ENCODE assay signal across 8 cellular contexts in genomic region chr1:15128520-15129313, GRCh38. TPM values are rescaled to one million over a fixed set of nuclear protein-coding genes. Genes with fewer than 3 reads are reported as not detected.
DNase-seq lines count a peak whose midpoint lies in the region; ATAC-seq, FAIRE-seq and TF ChIP-seq lines count a peak whose summit lies in the region.

No MANE protein-coding gene starts in this region.

- no peaks in the 10 kb centered on the region for H3K27me3 ChIP-seq in GM23338 (ENCODE audit: insufficient read depth)
- no peaks in the 10 kb centered on the region for H3K27me3 ChIP-seq in GM12878 (replicated peaks in 1 of 2; ENCODE audit: control insufficient read depth in 2 of 2, insufficient read depth in 2 of 2, low read length in 1 of 2)

- TF ChIP-seq POLR2A in GM12878 (IDR thresholded peaks at IDR 0.05; ENCODE audit: low read depth, low read length) = no peak

- H3K27ac ChIP-seq in GM23338 (ENCODE audit: low read depth) (no peak overlapping the region), GM12878 (ENCODE audit: control insufficient read depth, insufficient read depth) (no peak overlapping the region)

- 25% methylated on average over 18 of the region's 18 CpGs for WGBS in GM12878 (ENCODE audit: insufficient coverage, insufficient replicate concordance, low lambda C conversion rate, missing lambda C conversion rate)

- H3K9me3 ChIP-seq in GM12878 (replicated peaks; ENCODE audit: control insufficient read depth, insufficient read depth, low read length) = no peaks in the 10 kb centered on the region; the same call in 2 of the 3 replicates

- H3K4me1 ChIP-seq in GM23338 (ENCODE audit: insufficient read depth) (no peaks in the 10 kb centered on the region), GM12878 (ENCODE audit: control insufficient read depth, insufficient read depth, low read length) (no peaks in the 10 kb centered on the region)

- H3K9me2 ChIP-seq in GM23338 (ENCODE audit: insufficient read depth) = 0 out of 2 replicates have a peak, but pooled peaks cover 3% of the 10 kb centered on the region

- peaks cover 8% of the 10 kb centered on the region for H3K27me3 Mint-ChIP-seq in GM23338 (ENCODE audit: insufficient read depth, low read depth, poor library complexity)

- CTCF ChIA-PET in GM12878 (lab: Yijun Ruan, JAX) = interaction anchor here (0.6 to 7.4 kb wide), 51 partner anchors 8 to 554 kb away, joined by 3 to 219 read pairs (median 5); partner anchors contain the start of gene TMEM51

- peak; percentile 66 for FAIRE-seq in GM12878 (lab: Jason Lieb, UNC)

- H3K4me2 ChIP-seq in GM23338 = no peak overlapping the region
- H3K4me2 ChIP-seq in GM12878 (ENCODE audit: control insufficient read depth, insufficient read depth) = no peak overlapping the region

- H3K36me3 Mint-ChIP-seq in GM23338 (ENCODE audit: low read depth) = peaks cover 9% of the 10 kb centered on the region; the same call in 1 of the 3 replicates

- no peak for TF ChIP-seq EP300 in GM12878 (IDR thresholded peaks at IDR 0.05; ENCODE audit: borderline replicate concordance in 1 of 2, control insufficient read depth in 1 of 2, low read depth in 2 of 2, low read length in 2 of 2)

- H3K9ac ChIP-seq in GM12878 (ENCODE audit: control insufficient read depth, insufficient read depth, low read length) = no peak overlapping the region

- POLR2A ChIA-PET in GM12878 (lab: Charles Lee) = interaction anchor here (0.6 kb wide), 1 partner anchor 143 kb away, joined by 4 read pairs; no protein-coding TSS in a partner anchor

- no peaks in the 10 kb centered on the region for H3K4me1 Mint-ChIP-seq in GM23338

- no peak overlapping the region for H3K27ac Mint-ChIP-seq in GM23338

- TF ChIP-seq CTCF in GM23338 (conservative IDR thresholded peaks at IDR 0.05; ENCODE audit: low read depth in 2 of 2) (peak; percentile 88 to 96), GM12878 (IDR thresholded peaks at IDR 0.05 in 2 of 3, conservative IDR thresholded peaks at IDR 0.05 in 1 of 3; ENCODE audit: control insufficient read depth in 2 of 3, extremely low read depth in 1 of 3, insufficient read depth in 1 of 3, low read depth in 3 of 3, low read length in 3 of 3) (peak; percentile 92 to 96 (median 93))

- ATAC-seq in GM23338 (peak; percentile 99), GM12878 (peak; percentile 100), HG03439 (IDR thresholded peaks at IDR 0.05; ENCODE audit: unreplicated experiment) (no peak)

- intact Hi-C loops in GM12878 (cut with micrococcal nuclease; ENCODE audit: unreplicated experiment) = loop anchor here (1.0 kb wide), 2 partner anchors 144 to 176 kb away; no protein-coding TSS in a partner anchor

- H3K4me3 ChIP-seq in GM23338 = no peak overlapping the region
- H3K4me3 ChIP-seq in GM12878 = no peak overlapping the region

- peak in 9 of 14 donors; percentile 7 to 58 (median 33) for DNase-seq in C1 segment of cervical spinal cord (lab: John Stamatoyannopoulos, UW)
- peak; percentile 87 for DNase-seq in GM23338 (ENCODE audit: low spot score)
- peak; percentile 22 for DNase-seq in NCI-H1694 treated with DMSO at 0.1 percent for 48 hours (lab: John Stamatoyannopoulos, UW)
- DNase-seq in UCSD-AML1 (lab: John Stamatoyannopoulos, UW; ENCODE audit: unreplicated experiment) = peak; percentile 87
- DNase-seq in GM12878 (ENCODE audit: low read depth, low spot score) = peak; percentile 38
- peak; percentile 93 for DNase-seq in iPS-NIHi7 (ENCODE audit: extremely low spot score)
- DNase-seq in stimulated activated CD4-positive, alpha-beta T cell treated with anti-CD3 and anti-CD28 coated beads, Interleukin-15, amount 100 ng/mL, for 24 hours = peak; percentile 77

- in situ Hi-C loops in GM12878 (cut with MboI) = loop anchor here (5.0 to 10.0 kb wide), 2 partner anchors 144 to 176 kb away; no protein-coding TSS in a partner anchor

- no TSS peak for BruUV-seq in GM12878 (replicated peaks; lab: Mats Ljungman, UMichigan)

- no peak overlapping the region for H3K4me3 Mint-ChIP-seq in GM23338

- SMC1A ChIA-PET in GM12878 (lab: Charles Lee; ENCODE audit: uncharacterized antibody, unreplicated experiment) = interaction anchor here (0.6 to 6.0 kb wide), 28 partner anchors 11 to 283 kb away, joined by 3 to 171 read pairs (median 5); partner anchors contain the start of gene TMEM51

- H3K36me3 ChIP-seq in GM23338 (ENCODE audit: insufficient read depth) (no peaks in the 10 kb centered on the region), GM12878 (ENCODE audit: control insufficient read depth in 2 of 2, insufficient read depth in 2 of 2, low read length in 1 of 2) (no peaks in the 10 kb centered on the region)

- no peaks in the 10 kb centered on the region for H3F3A ChIP-seq in GM23338 (replicated peaks; ENCODE audit: low read depth)

- H3K79me2 ChIP-seq in GM23338 (replicated peaks; ENCODE audit: insufficient read depth) (no peaks in the 10 kb centered on the region), GM12878 (ENCODE audit: control insufficient read depth, insufficient read depth, low read length) (no peaks in the 10 kb centered on the region)

- TF ChIP-seq RAD21 in GM12878 (IDR thresholded peaks at IDR 0.05; ENCODE audit: insufficient read depth, low read depth, low read length) = peak; percentile 95

- H2AFZ ChIP-seq in GM23338 (no peak overlapping the region), GM12878 (ENCODE audit: control insufficient read depth, low read depth, low read length) (no peak overlapping the region; the same call in 1 of the 2 replicates)

- H3K9me3 Mint-ChIP-seq in GM23338 = peaks cover 24% of the 10 kb centered on the region

- RAD21 ChIA-PET in GM12878 (lab: Charles Lee; ENCODE audit: unreplicated experiment) = interaction anchor here (0.7 to 6.6 kb wide), 39 partner anchors 8 to 303 kb away, joined by 3 to 166 read pairs (median 4); partner anchors contain the start of genes FHAD1 and TMEM51

- H4K20me1 ChIP-seq in GM23338 (replicated peaks; ENCODE audit: insufficient read depth) (no peaks in the 10 kb centered on the region), GM12878 (ENCODE audit: control insufficient read depth, insufficient read depth) (no peaks in the 10 kb centered on the region)

TF ChIP-seq in GM23338, 12 proteins besides CTCF, POLR2A, EP300 and RAD21 (continues in another document):
- TF ChIP-seq EZH2 (IDR thresholded peaks at IDR 0.05; ENCODE audit: low read depth, unreplicated experiment) = no peak
- TF ChIP-seq CREB1 (CRISPR knock-in tag; IDR thresholded peaks at IDR 0.05; ENCODE audit: low read depth) = no peak
- TF ChIP-seq, protein P1, sequence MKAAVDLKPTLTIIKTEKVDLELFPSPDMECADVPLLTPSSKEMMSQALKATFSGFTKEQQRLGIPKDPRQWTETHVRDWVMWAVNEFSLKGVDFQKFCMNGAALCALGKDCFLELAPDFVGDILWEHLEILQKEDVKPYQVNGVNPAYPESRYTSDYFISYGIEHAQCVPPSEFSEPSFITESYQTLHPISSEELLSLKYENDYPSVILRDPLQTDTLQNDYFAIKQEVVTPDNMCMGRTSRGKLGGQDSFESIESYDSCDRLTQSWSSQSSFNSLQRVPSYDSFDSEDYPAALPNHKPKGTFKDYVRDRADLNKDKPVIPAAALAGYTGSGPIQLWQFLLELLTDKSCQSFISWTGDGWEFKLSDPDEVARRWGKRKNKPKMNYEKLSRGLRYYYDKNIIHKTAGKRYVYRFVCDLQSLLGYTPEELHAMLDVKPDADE (IDR thresholded peaks at IDR 0.05) = no peak
- TF ChIP-seq ZNF114 (CRISPR knock-in tag; IDR thresholded peaks at IDR 0.05) = no peak
- TF ChIP-seq STAT1 (IDR thresholded peaks at IDR 0.05; ENCODE audit: unreplicated experiment) = no peak

TF ChIP-seq in GM12878, 131 proteins besides CTCF, POLR2A, EP300 and RAD21 (continues in another document):
- TF ChIP-seq ZZZ3 (IDR thresholded peaks at IDR 0.05; ENCODE audit: control insufficient read depth, insufficient read length, low read depth) = no peak
- TF ChIP-seq CBFB (IDR thresholded peaks at IDR 0.05; ENCODE audit: low read depth) = no peak
- no peak for TF ChIP-seq KDM1A (IDR thresholded peaks at IDR 0.05; ENCODE audit: borderline replicate concordance)
- TF ChIP-seq, protein P2, sequence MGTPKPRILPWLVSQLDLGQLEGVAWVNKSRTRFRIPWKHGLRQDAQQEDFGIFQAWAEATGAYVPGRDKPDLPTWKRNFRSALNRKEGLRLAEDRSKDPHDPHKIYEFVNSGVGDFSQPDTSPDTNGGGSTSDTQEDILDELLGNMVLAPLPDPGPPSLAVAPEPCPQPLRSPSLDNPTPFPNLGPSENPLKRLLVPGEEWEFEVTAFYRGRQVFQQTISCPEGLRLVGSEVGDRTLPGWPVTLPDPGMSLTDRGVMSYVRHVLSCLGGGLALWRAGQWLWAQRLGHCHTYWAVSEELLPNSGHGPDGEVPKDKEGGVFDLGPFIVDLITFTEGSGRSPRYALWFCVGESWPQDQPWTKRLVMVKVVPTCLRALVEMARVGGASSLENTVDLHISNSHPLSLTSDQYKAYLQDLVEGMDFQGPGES (IDR thresholded peaks at IDR 0.05) = no peak
- TF ChIP-seq ZNF217 (IDR thresholded peaks at IDR 0.05) = no peak
- TF ChIP-seq ASH2L (IDR thresholded peaks at IDR 0.05; ENCODE audit: borderline replicate concordance, low read depth) = no peak
- TF ChIP-seq YY1 (IDR thresholded peaks at IDR 0.05; ENCODE audit: low read depth, low read length) = peak; percentile 79; the same call in 1 of the 2 replicates

RNA-seq across cellular contexts. Expression of gene TMEM51, which starts 24.8 kb away (rescaled TPM):
- total RNA-seq in GM23338 (2014; rRNA removed; shearing (Covaris generic)) = 5.2 and 7.9 TPM in 2 replicates
- polyA plus RNA-seq in GM23338 (2016; fragmentation: Nextera tagmentation; extraction: Ambion mirVana) (4.0 and 4.7 TPM in 2 replicates), GM12878 (2011; rRNA removed) (2.1 and 3.2 TPM in 2 replicates), GM12878 (2014; fragmentation: Illumina TruSeq; extraction: Trizol) (1.7 and 3.2 TPM in 2 replicates), GM12878 (2014; fragmentation: Nextera tagmentation; extraction: Ambion mirVana) (under 1 TPM; 0.55 to 0.93 TPM), GM12878 (2014; rRNA removed) (3.9 and 4.8 TPM in 2 replicates), GM12878 (2016; fragmentation: Nextera tagmentation; extraction: Ambion mirVana) (1 to 10 TPM; 2.2 to 3.6 TPM)
- 5.5 and 5.8 TPM in 2 replicates for total RNA-seq in GM12878 (2013; cell fraction: nucleolus; rRNA removed)
- total RNA-seq in GM12878 (2014; rRNA removed) (3.0 and 3.2 TPM in 2 replicates), GM12878 (2014; rRNA removed; fragmentation: Illumina TruSeq; extraction: Trizol) (1.7 and 2.0 TPM in 2 replicates), GM12878 (2021) (4.2 TPM in 2 replicates)
- 1.9 TPM for polyA plus RNA-seq in GM12878 (2011; ENCODE audit: low read depth)
- 3.2 TPM in 2 replicates for polyA plus RNA-seq in GM12878 (2011; cell fraction: cytosol; rRNA removed)
- 2.3 and 2.7 TPM in 2 replicates for polyA plus RNA-seq in GM12878 (2011; cell fraction: nucleus; rRNA removed)
- polyA plus RNA-seq in GM12878 (2012) = 2.9 and 4.9 TPM in 2 replicates
- polyA minus RNA-seq in GM12878 (2011; rRNA and poly(A)+ RNA removed) = 1.5 and 2.5 TPM in 2 replicates
- 0.67 and 0.94 TPM in 2 replicates for polyA minus RNA-seq in GM12878 (2011; cell fraction: cytosol; rRNA and poly(A)+ RNA removed)
- polyA minus RNA-seq in GM12878 (2011; cell fraction: nucleus; rRNA and poly(A)+ RNA removed) = 0.67 and 1.1 TPM in 2 replicates

Comparison
In these comparisons a context has a peak if more than half of its experiments do, and no peak if none do; other contexts are left out.
1. DNase-seq: peak in every context shown above with its lines; median percentile 93 in iPS-NIHi7; 87 in GM23338; 87 in UCSD-AML1; 77 in stimulated activated CD4-positive, alpha-beta T cell treated with anti-CD3 and anti-CD28 coated beads, Interleukin-15, amount 100 ng/mL, for 24 hours; 38 in GM12878; 33 in C1 segment of cervical spinal cord; 22 in NCI-H1694 treated with DMSO at 0.1 percent for 48 hours.